ENCODE assay signal across 8 cellular contexts in the genomic region with DNA sequence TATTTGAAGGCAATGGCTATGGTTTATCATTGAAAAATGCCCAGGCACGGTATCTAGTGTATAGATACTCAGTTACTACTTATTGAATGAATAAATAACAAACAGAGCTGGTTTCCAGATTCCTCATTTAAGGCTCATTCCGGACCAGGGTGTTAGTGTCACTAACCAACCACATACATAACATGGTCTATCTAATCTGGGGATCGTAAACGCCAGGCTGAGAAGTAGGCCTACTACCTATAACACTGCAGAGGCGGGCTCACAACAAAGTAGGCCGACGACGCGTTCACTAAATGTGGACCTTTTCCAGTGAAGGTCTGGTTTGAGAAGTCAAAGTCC. TPM values are rescaled to one million over a fixed set of nuclear protein-coding genes. Genes with fewer than 3 reads are reported as not detected.
DNase-seq lines count a peak whose midpoint lies in the region; ATAC-seq and TF ChIP-seq lines count a peak whose summit lies in the region.

No MANE protein-coding gene starts in this region.

- ATAC-seq in Right ventricle myocardium inferior (no peak), activated B cell treated with CpG ODN at 0.5 μM for 24 hours (ENCODE audit: low read depth) (no peak), GM21825 (IDR thresholded peaks at IDR 0.05; ENCODE audit: unreplicated experiment) (no peak)

- H3K4me1 ChIP-seq in right atrium auricular region (peaks cover 0 to 16% of the 10 kb centered on the region in 2 donors), iPS-20b (ENCODE audit: insufficient read depth, low read length) (no peaks in the 10 kb centered on the region), testis (no peaks in the 10 kb centered on the region)

- H3K36me3 Mint-ChIP-seq in activated B cell treated with CpG ODN at 0.5 μM for 24 hours (ENCODE audit: low read depth) = peaks cover 43% of the 10 kb centered on the region

- WGBS in testis, 2 donors = 1 to 3% methylated on average over 9 of the region's 9 CpGs

- H3K36me3 ChIP-seq in right atrium auricular region (peaks cover 27% of the 10 kb centered on the region), iPS-20b (ENCODE audit: insufficient read depth, low read depth, low read length) (peaks cover 40% of the 10 kb centered on the region), testis (ENCODE audit: low read depth, missing control alignments) (no peaks in the 10 kb centered on the region)

- H3K27me3 Mint-ChIP-seq in activated B cell treated with CpG ODN at 0.5 μM for 24 hours = no peaks in the 10 kb centered on the region

- H3K4me1 Mint-ChIP-seq in activated B cell treated with CpG ODN at 0.5 μM for 24 hours = peaks cover 21% of the 10 kb centered on the region

- H3K27me3 ChIP-seq in right atrium auricular region = no peaks in the 10 kb centered on the region
- H3K27me3 ChIP-seq in iPS-20b (ENCODE audit: insufficient read depth, low read length) = no peaks in the 10 kb centered on the region
- H3K27me3 ChIP-seq in testis = no peaks in the 10 kb centered on the region

- DNase-seq in right atrium auricular region (ENCODE audit: low spot score) = no peak
- DNase-seq in Right ventricle myocardium inferior (ENCODE audit: missing footprints) = no peak
- no peak for DNase-seq in activated B cell treated with CpG ODN at 0.5 μM for 24 hours
- no peak for DNase-seq in testis
- no peak for DNase-seq in NCI-H1105 treated with DMSO at 0.1 percent for 48 hours (lab: John Stamatoyannopoulos, UW)
- DNase-seq in HuH-7 (ENCODE audit: low spot score) = no peak

- TF ChIP-seq POLR2A in testis (IDR thresholded peaks at IDR 0.05) = no peak

- TF ChIP-seq CTCF in right atrium auricular region (IDR thresholded peaks at IDR 0.05) (no peak), activated B cell treated with CpG ODN at 0.5 μM for 24 hours (IDR thresholded peaks at IDR 0.05) (no peak), testis (IDR thresholded peaks at IDR 0.05) (no peak)

- H3K9me3 Mint-ChIP-seq in activated B cell treated with CpG ODN at 0.5 μM for 24 hours = no peaks in the 10 kb centered on the region

- intact Hi-C loops in Right ventricle myocardium inferior (cut with DNase I) = loop anchor here (5.0 kb wide), 1 partner anchor 468 kb away; a partner anchor contains a TSS
- intact Hi-C loops in activated B cell treated with CpG ODN at 0.5 μM for 24 hours (cut with micrococcal nuclease) = loop anchor here (1.0 to 10.0 kb wide), 6 partner anchors 61 to 1895 kb away; a partner anchor contains a TSS
- intact Hi-C loops in testis (cut with DNase I; ENCODE audit: low total_unique reads) = no loop called here

- H3K27ac Mint-ChIP-seq in activated B cell treated with CpG ODN at 0.5 μM for 24 hours = peak overlapping the region; percentile 93

- H3K4me3 ChIP-seq in right atrium auricular region = peak overlapping the region; percentile 58 to 75
- peak overlapping the region; percentile 92 for H3K4me3 ChIP-seq in iPS-20b (ENCODE audit: low read length)
- H3K4me3 ChIP-seq in testis = peak overlapping the region; percentile 77 to 84

- POLR2A ChIA-PET in activated B cell treated with CpG ODN at 0.5 μM for 24 hours (lab: Charles Lee) = interaction anchor here (0.5 to 1.4 kb wide), 5 partner anchors 11 to 572 kb away, joined by 3 to 10 read pairs (median 3); a partner anchor contains a TSS

- H3K9me3 ChIP-seq in right atrium auricular region (no peaks in the 10 kb centered on the region), iPS-20b (ENCODE audit: insufficient read depth, low read depth, low read length) (no peaks in the 10 kb centered on the region), testis (no peaks in the 10 kb centered on the region)

- peak overlapping the region; percentile 84 to 90 for H3K27ac ChIP-seq in right atrium auricular region
- peak overlapping the region; percentile 60 for H3K27ac ChIP-seq in iPS-20b (ENCODE audit: low read length)
- peak overlapping the region; percentile 53 to 83 for H3K27ac ChIP-seq in testis

- peak overlapping the region; percentile 83 for H3K9ac ChIP-seq in iPS-20b (ENCODE audit: low read depth, low read length)

- CTCF ChIA-PET in activated B cell treated with CpG ODN at 0.5 μM for 24 hours (lab: Charles Lee) = interaction anchor here (1.0 kb wide), 1 partner anchor 84 kb away, joined by 3 read pairs; no protein-coding TSS in a partner anchor

- peak overlapping the region; percentile 95 for H3K4me3 Mint-ChIP-seq in activated B cell treated with CpG ODN at 0.5 μM for 24 hours

RNA-seq across cellular contexts. Expression of a gene that starts 0.4 kb away (rescaled TPM):
- total RNA-seq in right atrium auricular region = 10 to 100 TPM; 12.9 to 26.8 TPM
- total RNA-seq in Right ventricle myocardium inferior = 39.2 TPM
- total RNA-seq in activated B cell treated with CpG ODN at 0.5 μM for 24 hours = 47.1 and 53.3 TPM in 2 replicates
- 10 to 100 TPM; 18.9 to 19.6 TPM for total RNA-seq in testis
- polyA plus RNA-seq in testis (ENCODE audit: insufficient read depth, low read depth, low replicate concordance) = 42.6 TPM

RNA-seq across cellular contexts. Expression of a gene that starts 5.5 kb away (rescaled TPM):
- total RNA-seq in right atrium auricular region = 10 to 100 TPM; 10.1 to 14.3 TPM
- total RNA-seq in Right ventricle myocardium inferior = 14.4 TPM
- 36.6 and 52.5 TPM in 2 replicates for total RNA-seq in activated B cell treated with CpG ODN at 0.5 μM for 24 hours
- 10 to 100 TPM; 46.8 to 49.1 TPM for total RNA-seq in testis
- polyA plus RNA-seq in testis (ENCODE audit: insufficient read depth, low read depth, low replicate concordance) = 27.5 TPM
